Comparison of ENCODE assay signal across 31 cellular contexts in genomic region chr5:170464280-170465127, GRCh38. TPM values are rescaled to one million over a fixed set of nuclear protein-coding genes. Genes with fewer than 3 reads are reported as not detected.
"Had no signal": no experiment of that assay in that cellular context is flagged by ENCODE, and none has a peak within 500 bp of the region (broad histone marks: within the 10 kb centered on the region; RNA-seq: fewer than 3 reads in every experiment).

No MANE protein-coding gene starts in this region.

- H3K27me3 ChIP-seq: breast epithelium, left lung, sigmoid colon, uterus had no signal

- H3K4me3 ChIP-seq: breast epithelium, esophagus squamous epithelium, left lung, lower lobe of right lung, sigmoid colon, thoracic aorta, uterus had no signal

- H3K4me1 Mint-ChIP-seq: activated CD4-positive, alpha-beta T cell treated with anti-CD3 and anti-CD28 coated beads, Interleukin-2, amount 10 ng/mL, durations not matched to agents 7 days and 5 days; activated CD8-positive, alpha-beta memory T cell treated with anti-CD3 and anti-CD28 coated beads, Interleukin-2, amount 10 ng/mL, durations not matched to agents 7 days and 5 days; activated naive CD4-positive, alpha-beta T cell treated with anti-CD3 and anti-CD28 coated beads, Interleukin-2, amount 50 U/mL, for 24 hours; activated naive CD8-positive, alpha-beta T cell treated with anti-CD3 and anti-CD28 coated beads, Interleukin-2, amount 50 U/mL, for 24 hours; nephron; WTC11 had no signal

- DNase-seq: activated CD4-positive, alpha-beta T cell treated with anti-CD3 and anti-CD28 coated beads for 1 hour; activated CD4-positive, alpha-beta T cell treated with anti-CD3 and anti-CD28 coated beads, Interleukin-2, amount 10 ng/mL, durations not matched to agents 7 days and 5 days; activated CD8-positive, alpha-beta memory T cell treated with anti-CD3 and anti-CD28 coated beads, Interleukin-2, amount 10 ng/mL, durations not matched to agents 7 days and 5 days; activated CD8-positive, alpha-beta T cell treated with anti-CD3 and anti-CD28 coated beads, Interleukin-2, amount 10 ng/mL, durations not matched to agents 7 days and 5 days; activated naive CD8-positive, alpha-beta T cell treated with anti-CD3 and anti-CD28 coated beads, Interleukin-2, amount 50 U/mL, for 24 hours; activated T-cell treated with anti-CD3 and anti-CD28 coated beads, Interleukin-2, amount 50 U/mL, for 48 hours; amygdala; dermis blood vessel endothelial cell; effector CD4-positive, alpha-beta T cell; esophagus squamous epithelium; foreskin melanocyte; glutamatergic neuron; left lung; lower lobe of right lung; mesendoderm; sigmoid colon; small intestine; stimulated activated CD4-positive, alpha-beta T cell treated with anti-CD3 and anti-CD28 coated beads, Interleukin-1b, Interleukin-23, amount 100 ng/mL, for 48 hours; T-helper 2 cell; uterus had no signal

- H3K4me3 Mint-ChIP-seq: activated CD4-positive, alpha-beta T cell treated with anti-CD3 and anti-CD28 coated beads, Interleukin-2, amount 10 ng/mL, durations not matched to agents 7 days and 5 days; activated CD8-positive, alpha-beta memory T cell treated with anti-CD3 and anti-CD28 coated beads, Interleukin-2, amount 10 ng/mL, durations not matched to agents 7 days and 5 days; activated CD8-positive, alpha-beta T cell treated with anti-CD3 and anti-CD28 coated beads, Interleukin-2, amount 10 ng/mL, durations not matched to agents 7 days and 5 days; activated naive CD4-positive, alpha-beta T cell treated with anti-CD3 and anti-CD28 coated beads, Interleukin-2, amount 50 U/mL, for 24 hours; activated naive CD8-positive, alpha-beta T cell treated with anti-CD3 and anti-CD28 coated beads, Interleukin-2, amount 50 U/mL, for 24 hours; nephron; stimulated activated naive CD8-positive, alpha-beta T cell treated with anti-CD3 and anti-CD28 coated beads, Interleukin-15, Interleukin-2, amounts not matched to agents 100 ng/mL and 50 ng/mL, for 24 hours; WTC11 had no signal

- H3K27ac Mint-ChIP-seq: activated CD4-positive, alpha-beta T cell treated with anti-CD3 and anti-CD28 coated beads, Interleukin-2, amount 10 ng/mL, durations not matched to agents 7 days and 5 days; activated CD8-positive, alpha-beta memory T cell treated with anti-CD3 and anti-CD28 coated beads, Interleukin-2, amount 10 ng/mL, durations not matched to agents 7 days and 5 days; activated CD8-positive, alpha-beta T cell treated with anti-CD3 and anti-CD28 coated beads, Interleukin-2, amount 10 ng/mL, durations not matched to agents 7 days and 5 days; activated naive CD4-positive, alpha-beta T cell treated with anti-CD3 and anti-CD28 coated beads, Interleukin-2, amount 50 U/mL, for 24 hours; activated naive CD8-positive, alpha-beta T cell treated with anti-CD3 and anti-CD28 coated beads, Interleukin-2, amount 50 U/mL, for 24 hours; activated T-helper 2 cell treated with anti-CD3 and anti-CD28 coated beads, Interferon-gamma antibody, Interleukin-2, Interleukin-4, amounts not matched to agents 10 μg/mL and 5 μg/mL and 100 μg/mL, durations not matched to agents 14 hours and 24 hours and 36 hours; nephron; progenitor cell of endocrine pancreas; stimulated activated naive CD8-positive, alpha-beta T cell treated with anti-CD3 and anti-CD28 coated beads, Interleukin-15, Interleukin-2, amounts not matched to agents 100 ng/mL and 50 ng/mL, for 24 hours; WTC11 had no signal

- FAIRE-seq: islet of Langerhans had no signal

- H3K9me3 ChIP-seq: breast epithelium, esophagus squamous epithelium, sigmoid colon, thoracic aorta, uterus had no signal

- H3K36me3 ChIP-seq: breast epithelium, esophagus squamous epithelium, left lung, lower lobe of right lung, sigmoid colon, thoracic aorta, uterus had no signal

- H3K9me3 Mint-ChIP-seq: activated CD4-positive, alpha-beta T cell treated with anti-CD3 and anti-CD28 coated beads, Interleukin-2, amount 10 ng/mL, durations not matched to agents 7 days and 5 days had no signal

- H3K27ac ChIP-seq: breast epithelium, esophagus squamous epithelium, left lung, lower lobe of right lung, sigmoid colon, thoracic aorta, uterus had no signal

- H3K36me3 Mint-ChIP-seq: activated CD8-positive, alpha-beta memory T cell treated with anti-CD3 and anti-CD28 coated beads, Interleukin-2, amount 10 ng/mL, durations not matched to agents 7 days and 5 days; activated naive CD4-positive, alpha-beta T cell treated with anti-CD3 and anti-CD28 coated beads, Interleukin-2, amount 50 U/mL, for 24 hours had no signal

- H3K4me1 ChIP-seq: breast epithelium, esophagus squamous epithelium, left lung, lower lobe of right lung, sigmoid colon, uterus had no signal

RNA-seq across cellular contexts. Expression of gene KCNIP1, which starts 39.3 kb away (rescaled TPM):
- total RNA-seq: activated CD4-positive, alpha-beta T cell treated with anti-CD3 and anti-CD28 coated beads, Interleukin-2, amount 10 ng/mL, durations not matched to agents 7 days and 5 days; activated CD8-positive, alpha-beta memory T cell treated with anti-CD3 and anti-CD28 coated beads, Interleukin-2, amount 10 ng/mL, durations not matched to agents 7 days and 5 days; activated CD8-positive, alpha-beta T cell treated with anti-CD3 and anti-CD28 coated beads, Interleukin-2, amount 10 ng/mL, durations not matched to agents 7 days and 5 days; activated T-helper 2 cell treated with anti-CD3 and anti-CD28 coated beads, Interferon-gamma antibody, Interleukin-2, Interleukin-4, amounts not matched to agents 10 μg/mL and 5 μg/mL and 100 μg/mL, durations not matched to agents 14 hours and 24 hours and 36 hours; esophagus squamous epithelium; mononuclear cell; osteoblast; thoracic aorta had no signal
